Comparison of ENCODE assay signal across 11 cellular contexts in genomic region chr17:43591750-43592562, GRCh38. TPM values are rescaled to one million over a fixed set of nuclear protein-coding genes. Genes with fewer than 3 reads are reported as not detected.
DNase-seq lines count a peak whose midpoint lies in the region; ATAC-seq and TF ChIP-seq lines count a peak whose summit lies in the region.
"Had no signal": no experiment of that assay in that cellular context is flagged by ENCODE, and none has a peak within 500 bp of the region (broad histone marks: within the 10 kb centered on the region; RNA-seq: fewer than 3 reads in every experiment).

No MANE protein-coding gene starts in this region.

- DNase-seq in AG08396 (ENCODE audit: low spot score), result peak; percentile 65
- peak; percentile 52 for DNase-seq in omental fat pad (ENCODE audit: low spot score)
- no peak for DNase-seq in NCI-H510A treated with DMSO at 0.1 percent for 48 hours (lab: John Stamatoyannopoulos, UW)
- DNase-seq in NCI-H1694 treated with DMSO at 0.1 percent for 48 hours (lab: John Stamatoyannopoulos, UW), result no peak
- DNase-seq in activated gamma-delta T cell (lab: John Stamatoyannopoulos, UW), result no peak
- DNase-seq in activated CD8-positive, alpha-beta T cell treated with anti-CD3 and anti-CD28 coated beads for 36 hours, result no peak
- DNase-seq: activated T-cell treated with anti-CD3 and anti-CD28 coated beads, Interleukin-2, amount 50 U/mL, for 72 hours; CD4-positive, CD25-positive, alpha-beta regulatory T cell; NCI-H526 treated with DMSO at 0.1 percent for 48 hours had no signal

- H3K9me3 Mint-ChIP-seq in activated CD8-positive, alpha-beta T cell treated with anti-CD3 and anti-CD28 coated beads for 36 hours, result no peaks in the 10 kb centered on the region
- H3K9me3 Mint-ChIP-seq: activated T-cell treated with anti-CD3 and anti-CD28 coated beads, Interleukin-2, amount 50 U/mL, for 72 hours; CD4-positive, CD25-positive, alpha-beta regulatory T cell had no signal

- POLR2A ChIA-PET in activated CD8-positive, alpha-beta T cell treated with anti-CD3 and anti-CD28 coated beads for 36 hours (lab: Charles Lee), result no interaction called here

- intact Hi-C loops in activated CD8-positive, alpha-beta T cell treated with anti-CD3 and anti-CD28 coated beads for 36 hours (cut with micrococcal nuclease), result no loop called here

- no peak overlapping the region for H3K4me3 ChIP-seq in gastroesophageal sphincter

- no peaks in the 10 kb centered on the region for H3K9me3 ChIP-seq in gastroesophageal sphincter

- 15 to 25% methylated on average over 14 to 19 of the region's 31 CpGs for WGBS in gastroesophageal sphincter (ENCODE audit: low coverage in 1 of 2), 2 donors

- H3K4me1 ChIP-seq in gastroesophageal sphincter, result peaks cover 0 to 39% (median 11%) of the 10 kb centered on the region in 3 donors

- peak; percentile 94 for ATAC-seq in SK-N-SH treated with all-trans-retinoic acid at 6 μM for 48 hours
- ATAC-seq in gastroesophageal sphincter, result peak; percentile 85
- ATAC-seq in omental fat pad (ENCODE audit: low FRiP score), result peak; percentile 83
- no peak for ATAC-seq in activated CD8-positive, alpha-beta T cell treated with anti-CD3 and anti-CD28 coated beads for 36 hours
- ATAC-seq: activated T-cell treated with anti-CD3 and anti-CD28 coated beads, Interleukin-2, amount 50 U/mL, for 72 hours had no signal

- no peak for TF ChIP-seq CTCF in gastroesophageal sphincter (IDR thresholded peaks at IDR 0.05)
- no peak for TF ChIP-seq CTCF in omental fat pad (IDR thresholded peaks at IDR 0.05)
- no peak for TF ChIP-seq CTCF in activated CD8-positive, alpha-beta T cell treated with anti-CD3 and anti-CD28 coated beads for 36 hours (IDR thresholded peaks at IDR 0.05)

- H3K27ac ChIP-seq in gastroesophageal sphincter, result peak overlapping the region; percentile 14 to 80 (median 76)

- no peaks in the 10 kb centered on the region for H3K27me3 ChIP-seq in gastroesophageal sphincter

- H3K4me3 Mint-ChIP-seq in activated CD8-positive, alpha-beta T cell treated with anti-CD3 and anti-CD28 coated beads for 36 hours, result no peak overlapping the region
- H3K4me3 Mint-ChIP-seq: activated T-cell treated with anti-CD3 and anti-CD28 coated beads, Interleukin-2, amount 50 U/mL, for 72 hours; CD4-positive, CD25-positive, alpha-beta regulatory T cell had no signal

- no peaks in the 10 kb centered on the region for H3K4me1 Mint-ChIP-seq in activated CD8-positive, alpha-beta T cell treated with anti-CD3 and anti-CD28 coated beads for 36 hours (ENCODE audit: low read depth)

- no peak overlapping the region for H3K27ac Mint-ChIP-seq in activated CD8-positive, alpha-beta T cell treated with anti-CD3 and anti-CD28 coated beads for 36 hours
- H3K27ac Mint-ChIP-seq: activated T-cell treated with anti-CD3 and anti-CD28 coated beads, Interleukin-2, amount 50 U/mL, for 72 hours; CD4-positive, CD25-positive, alpha-beta regulatory T cell had no signal

- TF ChIP-seq POLR2A in gastroesophageal sphincter (IDR thresholded peaks at IDR 0.05), result no peak

- H3K27me3 Mint-ChIP-seq in activated CD8-positive, alpha-beta T cell treated with anti-CD3 and anti-CD28 coated beads for 36 hours, result no peaks in the 10 kb centered on the region
- H3K27me3 Mint-ChIP-seq: CD4-positive, CD25-positive, alpha-beta regulatory T cell had no signal

- H3K36me3 Mint-ChIP-seq in activated CD8-positive, alpha-beta T cell treated with anti-CD3 and anti-CD28 coated beads for 36 hours (ENCODE audit: low read depth), result no peaks in the 10 kb centered on the region
- H3K36me3 Mint-ChIP-seq: CD4-positive, CD25-positive, alpha-beta regulatory T cell had no signal

- no peaks in the 10 kb centered on the region for H3K36me3 ChIP-seq in gastroesophageal sphincter

- CTCF ChIA-PET in activated CD8-positive, alpha-beta T cell treated with anti-CD3 and anti-CD28 coated beads for 36 hours (lab: Charles Lee), result interaction anchor here (0.6 to 2.0 kb wide), 3 partner anchors 9 to 82 kb away, joined by 3 to 7 read pairs (median 5); no protein-coding TSS in a partner anchor

- no peak for TF ChIP-seq EP300 in gastroesophageal sphincter (IDR thresholded peaks at IDR 0.05)

TF ChIP-seq in SK-N-SH treated with all-trans-retinoic acid at 6 μM for 48 hours, 23 proteins besides CTCF, POLR2A, EP300 and RAD21 (continues in another document):
- TF ChIP-seq ZFP3 (CRISPR knock-in tag; IDR thresholded peaks at IDR 0.05), result peak; percentile 56; the same call in 1 of the 2 replicates
- peak; percentile 81; the same call in 1 of the 2 replicates for TF ChIP-seq PATZ1 (CRISPR knock-in tag; IDR thresholded peaks at IDR 0.05; ENCODE audit: borderline replicate concordance)
- TF ChIP-seq POU6F1 (CRISPR knock-in tag; IDR thresholded peaks at IDR 0.05; ENCODE audit: borderline replicate concordance, low read depth), result no peak
- TF ChIP-seq ZNF8 (CRISPR knock-in tag; IDR thresholded peaks at IDR 0.05), result no peak
- peak; percentile 43; the same call in 1 of the 2 replicates for TF ChIP-seq ISL1 (CRISPR knock-in tag; IDR thresholded peaks at IDR 0.05)
- TF ChIP-seq ZC3H10 (CRISPR knock-in tag; IDR thresholded peaks at IDR 0.05), result 0 out of 2 replicates have a peak, but pooled peaks have one; percentile 42
- peak; percentile 43; the same call in 1 of the 2 replicates for TF ChIP-seq SNAI2 (CRISPR knock-in tag; IDR thresholded peaks at IDR 0.05)
- TF ChIP-seq, protein P1, sequence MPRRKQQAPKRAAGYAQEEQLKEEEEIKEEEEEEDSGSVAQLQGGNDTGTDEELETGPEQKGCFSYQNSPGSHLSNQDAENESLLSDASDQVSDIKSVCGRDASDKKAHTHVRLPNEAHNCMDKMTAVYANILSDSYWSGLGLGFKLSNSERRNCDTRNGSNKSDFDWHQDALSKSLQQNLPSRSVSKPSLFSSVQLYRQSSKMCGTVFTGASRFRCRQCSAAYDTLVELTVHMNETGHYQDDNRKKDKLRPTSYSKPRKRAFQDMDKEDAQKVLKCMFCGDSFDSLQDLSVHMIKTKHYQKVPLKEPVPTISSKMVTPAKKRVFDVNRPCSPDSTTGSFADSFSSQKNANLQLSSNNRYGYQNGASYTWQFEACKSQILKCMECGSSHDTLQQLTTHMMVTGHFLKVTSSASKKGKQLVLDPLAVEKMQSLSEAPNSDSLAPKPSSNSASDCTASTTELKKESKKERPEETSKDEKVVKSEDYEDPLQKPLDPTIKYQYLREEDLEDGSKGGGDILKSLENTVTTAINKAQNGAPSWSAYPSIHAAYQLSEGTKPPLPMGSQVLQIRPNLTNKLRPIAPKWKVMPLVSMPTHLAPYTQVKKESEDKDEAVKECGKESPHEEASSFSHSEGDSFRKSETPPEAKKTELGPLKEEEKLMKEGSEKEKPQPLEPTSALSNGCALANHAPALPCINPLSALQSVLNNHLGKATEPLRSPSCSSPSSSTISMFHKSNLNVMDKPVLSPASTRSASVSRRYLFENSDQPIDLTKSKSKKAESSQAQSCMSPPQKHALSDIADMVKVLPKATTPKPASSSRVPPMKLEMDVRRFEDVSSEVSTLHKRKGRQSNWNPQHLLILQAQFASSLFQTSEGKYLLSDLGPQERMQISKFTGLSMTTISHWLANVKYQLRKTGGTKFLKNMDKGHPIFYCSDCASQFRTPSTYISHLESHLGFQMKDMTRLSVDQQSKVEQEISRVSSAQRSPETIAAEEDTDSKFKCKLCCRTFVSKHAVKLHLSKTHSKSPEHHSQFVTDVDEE (CRISPR knock-in tag; IDR thresholded peaks at IDR 0.05), result 0 out of 2 replicates have a peak, but pooled peaks have one; percentile 54
- TF ChIP-seq, protein P2, sequence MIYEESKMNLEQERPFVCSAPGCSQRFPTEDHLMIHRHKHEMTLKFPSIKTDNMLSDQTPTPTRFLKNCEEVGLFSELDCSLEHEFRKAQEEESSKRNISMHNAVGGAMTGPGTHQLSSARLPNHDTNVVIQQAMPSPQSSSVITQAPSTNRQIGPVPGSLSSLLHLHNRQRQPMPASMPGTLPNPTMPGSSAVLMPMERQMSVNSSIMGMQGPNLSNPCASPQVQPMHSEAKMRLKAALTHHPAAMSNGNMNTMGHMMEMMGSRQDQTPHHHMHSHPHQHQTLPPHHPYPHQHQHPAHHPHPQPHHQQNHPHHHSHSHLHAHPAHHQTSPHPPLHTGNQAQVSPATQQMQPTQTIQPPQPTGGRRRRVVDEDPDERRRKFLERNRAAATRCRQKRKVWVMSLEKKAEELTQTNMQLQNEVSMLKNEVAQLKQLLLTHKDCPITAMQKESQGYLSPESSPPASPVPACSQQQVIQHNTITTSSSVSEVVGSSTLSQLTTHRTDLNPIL (CRISPR knock-in tag; IDR thresholded peaks at IDR 0.05; ENCODE audit: low read depth), result no peak
- TF ChIP-seq BACH2 (CRISPR knock-in tag; IDR thresholded peaks at IDR 0.05; ENCODE audit: borderline replicate concordance), result no peak

RNA-seq across cellular contexts. Expression of gene ETV4, which starts 45.8 kb away (rescaled TPM):
- total RNA-seq in gastroesophageal sphincter (1 to 10 TPM in 1 of 4 donors, under 1 TPM in 2, not detected in 1; 0.67 to 2.6 (median 0.96) TPM), omental fat pad (1 to 10 TPM in 1 of 4 donors, under 1 TPM in 1, not detected in 2; 0.37 to 1.3 TPM)
- total RNA-seq in activated CD8-positive, alpha-beta T cell treated with anti-CD3 and anti-CD28 coated beads for 36 hours, result 1 to 10 TPM; 5.0 to 5.4 TPM
- total RNA-seq: CD4-positive, CD25-positive, alpha-beta regulatory T cell had no signal

Comparison
In these comparisons a context has a peak if more than half of its experiments do, and no peak if none do; other contexts are left out.
1. DNase-seq: peak in AG08396 (single experiment) and omental fat pad (single experiment); none in NCI-H510A treated with DMSO at 0.1 percent for 48 hours (single experiment), NCI-H1694 treated with DMSO at 0.1 percent for 48 hours (single experiment), activated gamma-delta T cell (single experiment) and activated CD8-positive, alpha-beta T cell treated with anti-CD3 and anti-CD28 coated beads for 36 hours (single experiment).